9 cellular contexts compared by ENCODE assay signal in the genomic region with DNA sequence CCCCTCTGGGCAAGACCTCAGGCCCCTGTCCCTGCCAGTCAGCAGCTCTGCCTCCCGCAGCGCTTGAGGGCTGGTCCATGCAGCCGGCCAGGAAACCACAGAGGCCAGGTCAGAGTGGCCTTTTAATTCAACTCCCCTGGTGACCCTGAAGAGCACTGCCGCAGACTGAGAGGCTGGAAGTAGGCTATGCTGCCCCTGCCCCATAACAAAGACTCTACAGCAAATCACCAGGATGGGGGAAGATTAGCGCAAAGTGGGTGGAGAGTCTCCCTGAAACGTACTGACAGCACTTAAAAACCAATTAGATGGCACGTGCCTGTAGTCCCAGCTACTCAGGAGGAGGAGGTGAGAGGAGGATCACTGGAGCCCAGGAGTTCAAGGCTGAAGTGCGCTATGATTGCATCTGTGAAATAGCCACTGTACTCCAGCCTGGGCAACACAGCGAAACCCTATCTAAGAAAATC.
DNase-seq lines count a peak whose midpoint lies in the region; ATAC-seq and TF ChIP-seq lines count a peak whose summit lies in the region.
"Had no signal": no experiment of that assay in that cellular context is flagged by ENCODE, and none has a peak within 500 bp of the region (broad histone marks: within the 10 kb centered on the region; RNA-seq: fewer than 3 reads in every experiment).

No MANE protein-coding gene starts in this region.

- no peak overlapping the region for H3K9ac ChIP-seq in NT2/D1 (ENCODE audit: insufficient read length, low read depth)
- no peak overlapping the region for H3K9ac ChIP-seq in smooth muscle cell (ENCODE audit: low read depth)

- H4K20me1 ChIP-seq in smooth muscle cell (ENCODE audit: low read depth) = peaks cover 82% of the 10 kb centered on the region

- H3K9me3 ChIP-seq in NT2/D1 (ENCODE audit: insufficient read depth, low read length) = no peaks in the 10 kb centered on the region
- no peaks in the 10 kb centered on the region for H3K9me3 ChIP-seq in smooth muscle cell (replicated peaks; ENCODE audit: low read depth)

- H3K36me3 ChIP-seq in H7 (replicated peaks; ENCODE audit: control insufficient read depth, insufficient read depth, low read length) (no peaks in the 10 kb centered on the region), NT2/D1 (ENCODE audit: insufficient read depth, insufficient read length, low read length) (no peaks in the 10 kb centered on the region), smooth muscle cell (ENCODE audit: low read depth) (no peaks in the 10 kb centered on the region)

- peak overlapping the region; percentile 70 for H3K4me2 ChIP-seq in smooth muscle cell

- ATAC-seq in GM21515 (IDR thresholded peaks at IDR 0.05; ENCODE audit: unreplicated experiment) (no peak), HG03025 (IDR thresholded peaks at IDR 0.05; ENCODE audit: low FRiP score, unreplicated experiment) (no peak)

- peaks cover 19% of the 10 kb centered on the region for H3F3A ChIP-seq in smooth muscle cell (ENCODE audit: low read depth)

- peak; percentile 89 for DNase-seq in H7
- DNase-seq in NT2/D1 (ENCODE audit: low read depth, low spot score) = peak; percentile 75
- DNase-seq in glomerular visceral epithelial cell (ENCODE audit: extremely low spot score) = peak; percentile 58
- no peak for DNase-seq in smooth muscle cell (lab: John Stamatoyannopoulos, UW; ENCODE audit: unreplicated experiment)
- DNase-seq in COR-L47 (lab: John Stamatoyannopoulos, UW) = no peak
- DNase-seq: activated CD8-positive, alpha-beta memory T cell treated with anti-CD3 and anti-CD28 coated beads for 24 hours; NCI-H526 had no signal

- no peaks in the 10 kb centered on the region for H3K27me3 ChIP-seq in H7 (ENCODE audit: control insufficient read depth, insufficient read depth, low read length)
- H3K27me3 ChIP-seq in NT2/D1 (ENCODE audit: insufficient read depth, insufficient read length) = peaks cover 86% of the 10 kb centered on the region
- H3K27me3 ChIP-seq in smooth muscle cell (ENCODE audit: low read depth) = no peaks in the 10 kb centered on the region

- no peak for TF ChIP-seq CTCF in smooth muscle cell (IDR thresholded peaks at IDR 0.05; ENCODE audit: borderline replicate concordance, insufficient read depth, poor library complexity, severe bottlenecking)

- H3K79me2 ChIP-seq in smooth muscle cell (ENCODE audit: low read depth) = no peaks in the 10 kb centered on the region

- H3K4me3 ChIP-seq in H7 (ENCODE audit: insufficient read depth, low read depth, low read length) = no peak overlapping the region
- H3K4me3 ChIP-seq in NT2/D1 (ENCODE audit: insufficient read length, low read depth) = no peak overlapping the region
- H3K4me3 ChIP-seq in smooth muscle cell = no peak overlapping the region

- no peak overlapping the region for H2AFZ ChIP-seq in smooth muscle cell (ENCODE audit: low read depth)

- H3K4me1 ChIP-seq in NT2/D1 (ENCODE audit: insufficient read depth, insufficient read length) = peaks cover 32% of the 10 kb centered on the region
- peaks cover 38% of the 10 kb centered on the region for H3K4me1 ChIP-seq in smooth muscle cell (ENCODE audit: low read depth)

- 26% methylated on average over 9 of the region's 9 CpGs for whole genome bisulfite sequencing in smooth muscle cell (ENCODE audit: low lambda C conversion rate)

- no peak overlapping the region for H3K27ac ChIP-seq in smooth muscle cell (ENCODE audit: low read depth)

Comparison
In these comparisons a context has a peak if more than half of its experiments do, and no peak if none do; other contexts are left out.
1. DNase-seq: peak in H7 (single experiment), NT2/D1 (single experiment) and glomerular visceral epithelial cell (single experiment); none in smooth muscle cell (single experiment) and COR-L47 (single experiment).